In the genomic region with DNA sequence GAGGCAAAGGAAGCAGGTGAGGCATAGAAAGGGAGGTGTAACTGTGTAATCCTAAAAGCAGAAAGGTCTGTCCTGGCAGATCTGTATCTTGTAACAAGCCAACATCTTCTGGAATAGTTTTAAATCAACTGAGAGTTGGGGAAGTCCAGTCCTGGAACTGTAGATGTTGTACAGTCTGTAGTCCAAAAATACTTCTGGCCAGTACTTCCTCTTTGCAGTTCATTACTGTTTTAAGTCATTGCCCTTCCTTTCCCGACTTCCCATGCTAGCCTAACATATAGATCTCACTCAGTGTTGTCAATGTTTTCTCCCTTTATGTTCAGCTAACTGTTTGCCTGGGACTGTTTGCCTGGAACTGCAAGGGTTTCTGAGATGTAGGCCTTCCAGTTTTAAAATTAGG, we compare ENCODE assay signal across 20 cellular contexts.
"Had no signal": no experiment of that assay in that cellular context is flagged by ENCODE, and none has a peak within 500 bp of the region (broad histone marks: within the 10 kb centered on the region; RNA-seq: fewer than 3 reads in every experiment).

No MANE protein-coding gene starts in this region.

- H3K27me3 Mint-ChIP-seq: activated naive CD8-positive, alpha-beta T cell treated with anti-CD3 and anti-CD28 coated beads for 36 hours; memory B cell had no signal

- H3K27ac Mint-ChIP-seq: activated naive CD4-positive, alpha-beta T cell treated with anti-CD3 and anti-CD28 coated beads for 36 hours; activated naive CD8-positive, alpha-beta T cell treated with anti-CD3 and anti-CD28 coated beads for 36 hours; memory B cell; natural killer cell had no signal

- DNase-seq: activated CD4-positive, alpha-beta T cell treated with anti-CD3 and anti-CD28 coated beads for 48 hours; activated CD4-positive, alpha-beta T cell treated with anti-CD3 and anti-CD28 coated beads, Interleukin-2, amount 50 U/mL, for 48 hours; activated CD8-positive, alpha-beta memory T cell treated with anti-CD3 and anti-CD28 coated beads for 24 hours; activated effector memory CD4-positive, alpha-beta T cell treated with anti-CD3 and anti-CD28 coated beads, Interleukin-2, amount 50 U/mL, for 16 hours; activated naive CD4-positive, alpha-beta T cell treated with anti-CD3 and anti-CD28 coated beads for 36 hours; activated naive CD8-positive, alpha-beta T cell treated with anti-CD3 and anti-CD28 coated beads for 36 hours; adrenal gland; brain microvascular endothelial cell; head of caudate nucleus; hippocampal formation; kidney; left colon; natural killer cell; retina; sigmoid colon; small intestine; stimulated activated naive CD4-positive, alpha-beta T cell treated with Interleukin-2 at 50 U/mL for 16 hours had no signal

- H3K36me3 Mint-ChIP-seq: activated naive CD8-positive, alpha-beta T cell treated with anti-CD3 and anti-CD28 coated beads for 36 hours; memory B cell; natural killer cell had no signal

- H3K9me3 Mint-ChIP-seq: activated naive CD4-positive, alpha-beta T cell treated with anti-CD3 and anti-CD28 coated beads for 36 hours; activated naive CD8-positive, alpha-beta T cell treated with anti-CD3 and anti-CD28 coated beads for 36 hours had no signal

- ATAC-seq: activated CD4-positive, CD25-positive, alpha-beta regulatory T cell treated with anti-CD3 and anti-CD28 coated beads, Interleukin-2, amount 50 U/mL, for 24 hours; gastroesophageal sphincter; left colon; natural killer cell had no signal

- H3K4me1 Mint-ChIP-seq: activated naive CD8-positive, alpha-beta T cell treated with anti-CD3 and anti-CD28 coated beads for 36 hours; memory B cell; natural killer cell had no signal

- H3K4me3 Mint-ChIP-seq: activated naive CD4-positive, alpha-beta T cell treated with anti-CD3 and anti-CD28 coated beads for 36 hours; activated naive CD8-positive, alpha-beta T cell treated with anti-CD3 and anti-CD28 coated beads for 36 hours; memory B cell; natural killer cell had no signal
